Comparison of ENCODE assay signal across 24 cellular contexts in the genomic region with DNA sequence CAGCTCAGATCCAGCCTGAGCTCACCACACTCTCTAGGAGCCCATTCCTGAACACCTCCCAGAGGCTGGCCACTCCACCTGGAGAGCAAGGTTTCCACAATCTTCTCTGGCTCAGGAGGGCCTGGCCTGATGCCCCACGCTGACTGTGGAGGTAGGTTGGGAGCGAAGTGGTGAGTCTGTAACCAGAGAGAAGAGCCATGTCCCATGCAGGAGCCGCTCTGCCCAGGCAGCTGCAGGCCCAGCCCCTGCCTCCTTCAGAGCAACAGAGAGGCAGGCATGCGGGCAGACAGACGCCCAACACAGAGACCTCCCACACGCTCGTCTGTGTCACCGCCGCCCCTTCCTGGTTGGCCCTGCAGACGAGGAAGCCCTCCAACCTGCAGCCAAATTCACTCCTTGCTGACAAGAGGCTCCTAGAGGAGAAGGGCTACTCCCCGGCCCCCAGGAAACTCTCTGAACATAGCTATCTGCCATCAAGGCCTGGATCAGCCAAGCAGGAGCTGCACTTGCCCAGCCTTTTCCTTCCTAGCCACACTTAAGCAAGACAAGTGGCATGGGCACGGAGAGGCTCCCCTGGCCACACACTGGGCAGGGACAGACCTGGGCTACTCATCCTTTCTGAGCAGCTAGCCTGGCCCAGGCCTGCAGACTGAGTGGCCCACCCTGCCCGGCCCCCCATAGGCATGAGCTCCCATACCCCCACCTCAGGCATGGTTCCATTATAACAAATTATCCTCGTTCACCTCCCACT.
A peak's percentile ranks its signal among the peaks of the same experiment; 100 is the strongest.
DNase-seq lines count a peak whose midpoint lies in the region; ATAC-seq, FAIRE-seq and TF ChIP-seq lines count a peak whose summit lies in the region.
"Had no signal": no experiment of that assay in that cellular context is flagged by ENCODE, and none has a peak within 500 bp of the region (broad histone marks: within the 10 kb centered on the region; RNA-seq: fewer than 3 reads in every experiment).

No MANE protein-coding gene starts in this region.

- peak; percentile 19 for DNase-seq in activated CD8-positive, alpha-beta memory T cell treated with anti-CD3 and anti-CD28 coated beads, Interleukin-2, amount 10 ng/mL, durations not matched to agents 7 days and 5 days
- DNase-seq in activated CD8-positive, alpha-beta memory T cell treated with anti-CD3 and anti-CD28 coated beads, Interleukin-2, amount 50 U/mL, for 4 hours = no peak
- peak; percentile 60 for DNase-seq in osteoblast (ENCODE audit: insufficient read length, low spot score, missing footprints)
- peak; percentile 11 to 49 for DNase-seq in tibial artery
- DNase-seq in D721Med (ENCODE audit: insufficient read length, low spot score) = no peak
- no peak for DNase-seq in T1000 (lab: John Stamatoyannopoulos, UW)
- no peak for DNase-seq in T-helper 1 cell
- DNase-seq: DMS 273 treated with DMSO at 0.1 percent for 48 hours; effector CD8-positive, alpha-beta T cell; esophagus squamous epithelium; glutamatergic neuron; left lung; mucosa of descending colon; NCI-H1417 treated with DMSO at 0.1 percent for 48 hours; NCI-H748 treated with DMSO at 0.1 percent for 48 hours; OCI-M1 had no signal

- H4K20me1 ChIP-seq in osteoblast (ENCODE audit: insufficient read depth, low read length) = no peaks in the 10 kb centered on the region

- H3K36me3 Mint-ChIP-seq in activated CD8-positive, alpha-beta memory T cell treated with anti-CD3 and anti-CD28 coated beads, Interleukin-2, amount 10 ng/mL, durations not matched to agents 7 days and 5 days = no peaks in the 10 kb centered on the region
- H3K36me3 Mint-ChIP-seq: stimulated activated effector memory CD8-positive, alpha-beta T cell treated with anti-CD3 and anti-CD28 coated beads, Interleukin-12 subunit alpha, Interleukin-12 subunit beta, amount 100 ng/mL, for 72 hours had no signal

- CTCF ChIA-PET in activated CD8-positive, alpha-beta memory T cell treated with anti-CD3 and anti-CD28 coated beads, Interleukin-2, amount 10 ng/mL, durations not matched to agents 7 days and 5 days (lab: Charles Lee) = no interaction called here

- H3K9me3 Mint-ChIP-seq in activated CD8-positive, alpha-beta memory T cell treated with anti-CD3 and anti-CD28 coated beads, Interleukin-2, amount 10 ng/mL, durations not matched to agents 7 days and 5 days (ENCODE audit: low read depth) = no peaks in the 10 kb centered on the region
- H3K9me3 Mint-ChIP-seq: activated T-helper 2 cell treated with anti-CD3 and anti-CD28 coated beads, Interferon-gamma antibody, Interleukin-2, Interleukin-4, amounts not matched to agents 10 μg/mL and 5 μg/mL and 100 μg/mL, durations not matched to agents 14 hours and 24 hours and 36 hours; stimulated activated effector memory CD8-positive, alpha-beta T cell treated with anti-CD3 and anti-CD28 coated beads, Interleukin-12 subunit alpha, Interleukin-12 subunit beta, amount 100 ng/mL, for 72 hours had no signal

- ATAC-seq in activated CD8-positive, alpha-beta memory T cell treated with anti-CD3 and anti-CD28 coated beads, Interleukin-2, amount 10 ng/mL, durations not matched to agents 7 days and 5 days = no peak
- ATAC-seq: left lung; mucosa of descending colon; stimulated activated effector memory CD8-positive, alpha-beta T cell treated with anti-CD3 and anti-CD28 coated beads, Interleukin-12 subunit alpha, Interleukin-12 subunit beta, amount 100 ng/mL, for 72 hours had no signal

- intact Hi-C loops in tibial artery (cut with DNase I; ENCODE audit: low total_unique reads) = no loop called here

- no peak overlapping the region for H2AFZ ChIP-seq in osteoblast (ENCODE audit: low read length)

- no peaks in the 10 kb centered on the region for H3K36me3 ChIP-seq in osteoblast (ENCODE audit: insufficient read depth, low read length)
- H3K36me3 ChIP-seq in tibial artery = no peaks in the 10 kb centered on the region
- H3K36me3 ChIP-seq: breast epithelium, esophagus squamous epithelium, left lung, right atrium auricular region, SJSA1 had no signal

- H3K4me2 ChIP-seq in osteoblast (ENCODE audit: insufficient read depth, low read length) = no peak overlapping the region

- H3K4me3 Mint-ChIP-seq in activated CD8-positive, alpha-beta memory T cell treated with anti-CD3 and anti-CD28 coated beads, Interleukin-2, amount 10 ng/mL, durations not matched to agents 7 days and 5 days = no peak overlapping the region
- H3K4me3 Mint-ChIP-seq: stimulated activated effector memory CD8-positive, alpha-beta T cell treated with anti-CD3 and anti-CD28 coated beads, Interleukin-12 subunit alpha, Interleukin-12 subunit beta, amount 100 ng/mL, for 72 hours had no signal

- no peak overlapping the region for H3K27ac Mint-ChIP-seq in activated CD8-positive, alpha-beta memory T cell treated with anti-CD3 and anti-CD28 coated beads, Interleukin-2, amount 10 ng/mL, durations not matched to agents 7 days and 5 days
- H3K27ac Mint-ChIP-seq: activated T-helper 2 cell treated with anti-CD3 and anti-CD28 coated beads, Interferon-gamma antibody, Interleukin-2, Interleukin-4, amounts not matched to agents 10 μg/mL and 5 μg/mL and 100 μg/mL, durations not matched to agents 14 hours and 24 hours and 36 hours; stimulated activated effector memory CD8-positive, alpha-beta T cell treated with anti-CD3 and anti-CD28 coated beads, Interleukin-12 subunit alpha, Interleukin-12 subunit beta, amount 100 ng/mL, for 72 hours had no signal

- FAIRE-seq in D721Med (lab: Jason Lieb, UNC) = no peak
- FAIRE-seq: A204.1, G401.6 had no signal

- no peaks in the 10 kb centered on the region for H3K27me3 ChIP-seq in osteoblast (ENCODE audit: insufficient read depth, low read length)
- H3K27me3 ChIP-seq in tibial artery = peaks cover 0 to 9% of the 10 kb centered on the region in 2 donors
- H3K27me3 ChIP-seq: breast epithelium, right atrium auricular region, SJSA1 had no signal

- H3K4me3 ChIP-seq in osteoblast (ENCODE audit: insufficient read depth, low read length) = no peak overlapping the region
- H3K4me3 ChIP-seq in tibial artery = no peak overlapping the region
- H3K4me3 ChIP-seq: breast epithelium, esophagus squamous epithelium, left lung, mucosa of descending colon, right atrium auricular region, SJSA1 had no signal

- no peaks in the 10 kb centered on the region for H3K9me3 ChIP-seq in osteoblast (ENCODE audit: low read depth, low read length)
- H3K9me3 ChIP-seq in tibial artery = no peaks in the 10 kb centered on the region
- H3K9me3 ChIP-seq: breast epithelium, esophagus squamous epithelium, left lung, mucosa of descending colon, right atrium auricular region, SJSA1 had no signal

- H3K4me1 ChIP-seq in osteoblast (ENCODE audit: insufficient read depth, low read length) (no peaks in the 10 kb centered on the region), tibial artery (peaks cover 0 to 7% (median 6%) of the 10 kb centered on the region in 4 donors)
- H3K4me1 ChIP-seq: breast epithelium, SJSA1 had no signal

- H3K27me3 Mint-ChIP-seq in activated CD8-positive, alpha-beta memory T cell treated with anti-CD3 and anti-CD28 coated beads, Interleukin-2, amount 10 ng/mL, durations not matched to agents 7 days and 5 days = peaks cover 34% of the 10 kb centered on the region

- TF ChIP-seq CTCF in osteoblast (IDR thresholded peaks at IDR 0.05; ENCODE audit: extremely low read depth, low read depth, low read length) (no peak), tibial artery (IDR thresholded peaks at IDR 0.05) (no peak), D721Med (IDR thresholded peaks at IDR 0.05; ENCODE audit: insufficient read depth, missing control alignments) (no peak)

- H3K79me2 ChIP-seq in osteoblast (ENCODE audit: insufficient read depth, low read length) = no peaks in the 10 kb centered on the region

- H3K27ac ChIP-seq in cingulate gyrus (ENCODE audit: low read depth, low read length) (peak overlapping the region; percentile 97), osteoblast (ENCODE audit: low read depth, low read length) (no peak overlapping the region), tibial artery (no peak overlapping the region)
- H3K27ac ChIP-seq: breast epithelium, esophagus squamous epithelium, left lung, right atrium auricular region, SJSA1 had no signal

- H3K4me1 Mint-ChIP-seq in activated CD8-positive, alpha-beta memory T cell treated with anti-CD3 and anti-CD28 coated beads, Interleukin-2, amount 10 ng/mL, durations not matched to agents 7 days and 5 days = no peaks in the 10 kb centered on the region

Comparison
In these comparisons a context has a peak if more than half of its experiments do, and no peak if none do; other contexts are left out.
1. DNase-seq: peak in activated CD8-positive, alpha-beta memory T cell treated with anti-CD3 and anti-CD28 coated beads, Interleukin-2, amount 10 ng/mL, durations not matched to agents 7 days and 5 days (single experiment), osteoblast (single experiment) and tibial artery (2 of 2); none in activated CD8-positive, alpha-beta memory T cell treated with anti-CD3 and anti-CD28 coated beads, Interleukin-2, amount 50 U/mL, for 4 hours (single experiment), D721Med (single experiment), T1000 (single experiment) and T-helper 1 cell (0 of 5).